Comparison of ENCODE assay signal across 6 cellular contexts in genomic region chr3:40477671-40478070, GRCh38. TPM values are rescaled to one million over a fixed set of nuclear protein-coding genes. Genes with fewer than 3 reads are reported as not detected.
DNase-seq lines count a peak whose midpoint lies in the region; ATAC-seq and TF ChIP-seq lines count a peak whose summit lies in the region.

No MANE protein-coding gene starts in this region.

- H3K9me3 ChIP-seq in mucosa of descending colon: no peaks in the 10 kb centered on the region

- H3K4me3 ChIP-seq in GM12875 (ENCODE audit: low read depth, low read length) (peak overlapping the region; percentile 60), mucosa of descending colon (no peak overlapping the region)

- intact Hi-C loops in mucosa of descending colon (cut with DNase I, micrococcal nuclease): no loop called here

- H3K4me3 Mint-ChIP-seq in activated naive CD8-positive, alpha-beta T cell treated with anti-CD3 and anti-CD28 coated beads for 36 hours: peak overlapping the region; percentile 86

- H3K4me1 Mint-ChIP-seq in activated naive CD8-positive, alpha-beta T cell treated with anti-CD3 and anti-CD28 coated beads for 36 hours: peaks cover 15% of the 10 kb centered on the region

- H3K9me3 Mint-ChIP-seq in activated naive CD8-positive, alpha-beta T cell treated with anti-CD3 and anti-CD28 coated beads for 36 hours: no peaks in the 10 kb centered on the region

- peak overlapping the region; percentile 83 for H3K27ac Mint-ChIP-seq in activated naive CD8-positive, alpha-beta T cell treated with anti-CD3 and anti-CD28 coated beads for 36 hours

- no peak for DNase-seq in activated naive CD8-positive, alpha-beta T cell treated with anti-CD3 and anti-CD28 coated beads for 36 hours
- DNase-seq in mucosa of descending colon: no peak
- DNase-seq in NCI-H2171 (lab: John Stamatoyannopoulos, UW): no peak
- no peak for DNase-seq in activated effector memory CD4-positive, alpha-beta T cell treated with Interleukin-2 at 50 U/mL for 16 hours
- DNase-seq in ecto neural progenitor cell (ENCODE audit: low spot score): no peak

- peak; percentile 26 for ATAC-seq in mucosa of descending colon

- H3K4me1 ChIP-seq in mucosa of descending colon (ENCODE audit: low read depth): no peaks in the 10 kb centered on the region

- TF ChIP-seq CTCF in GM12875 (IDR thresholded peaks at IDR 0.05; ENCODE audit: borderline replicate concordance, insufficient read depth, low read depth, low read length) (no peak), mucosa of descending colon (IDR thresholded peaks at IDR 0.05) (no peak)

- H3K27me3 Mint-ChIP-seq in activated naive CD8-positive, alpha-beta T cell treated with anti-CD3 and anti-CD28 coated beads for 36 hours: no peaks in the 10 kb centered on the region

- peaks cover 19% of the 10 kb centered on the region for H3K36me3 Mint-ChIP-seq in activated naive CD8-positive, alpha-beta T cell treated with anti-CD3 and anti-CD28 coated beads for 36 hours

- H3K36me3 ChIP-seq in mucosa of descending colon (ENCODE audit: low read depth): no peaks in the 10 kb centered on the region

RNA-seq across cellular contexts. Expression of gene ZNF619, which starts 0.7 kb away (rescaled TPM):
- 1 to 10 TPM; 6.4 to 7.4 TPM for total RNA-seq in activated naive CD8-positive, alpha-beta T cell treated with anti-CD3 and anti-CD28 coated beads for 36 hours
- total RNA-seq in mucosa of descending colon: 10 to 100 TPM in 1 of 3 donors, 1 to 10 TPM in 2; 6.5 to 11.3 (median 9.5) TPM

RNA-seq across cellular contexts. Expression of gene RPL14, which starts 20.5 kb away (rescaled TPM):
- 1,000 to 10,000 TPM; 3,153 to 3,196 TPM for total RNA-seq in activated naive CD8-positive, alpha-beta T cell treated with anti-CD3 and anti-CD28 coated beads for 36 hours
- total RNA-seq in mucosa of descending colon: 1,000 to 10,000 TPM; 1,286 to 1,516 (median 1,490) TPM

RNA-seq across cellular contexts. Expression of gene ZNF620, which starts 28.2 kb away (rescaled TPM):
- total RNA-seq in activated naive CD8-positive, alpha-beta T cell treated with anti-CD3 and anti-CD28 coated beads for 36 hours: 10 to 100 TPM in 1 of 2 experiments, 1 to 10 TPM in 1; 8.5 to 10.1 TPM
- total RNA-seq in mucosa of descending colon: 1 to 10 TPM; 4.0 to 7.0 (median 6.4) TPM

RNA-seq across cellular contexts. Expression of gene ZNF621, which starts 47.1 kb away (rescaled TPM):
- 10 to 100 TPM; 18.3 to 19.6 TPM for total RNA-seq in activated naive CD8-positive, alpha-beta T cell treated with anti-CD3 and anti-CD28 coated beads for 36 hours
- total RNA-seq in mucosa of descending colon: 10 to 100 TPM; 16.6 to 21.9 (median 18.6) TPM
